In genomic region chr3:61847784-61848462, GRCh38 we compare ENCODE assay signal across 12 cellular contexts.
DNase-seq lines count a peak whose midpoint lies in the region; ATAC-seq, FAIRE-seq and TF ChIP-seq lines count a peak whose summit lies in the region.
"Had no signal": no experiment of that assay in that cellular context is flagged by ENCODE, and none has a peak within 500 bp of the region (broad histone marks: within the 10 kb centered on the region; RNA-seq: fewer than 3 reads in every experiment).

No MANE protein-coding gene starts in this region.

- ATAC-seq in left cardiac atrium (peak; percentile 83 to 92), omental fat pad (ENCODE audit: low FRiP score) (peak; percentile 84), GM18861 (IDR thresholded peaks at IDR 0.05; ENCODE audit: unreplicated experiment) (no peak), GM18505 (IDR thresholded peaks at IDR 0.05; ENCODE audit: unreplicated experiment) (no peak)

- H3K27ac Mint-ChIP-seq in astrocyte (ENCODE audit: unreplicated experiment) (no peak overlapping the region), CD14-positive monocyte (no peak overlapping the region), Calu3 (ENCODE audit: unreplicated experiment) (no peak overlapping the region)

- FAIRE-seq in astrocyte (lab: Jason Lieb, UNC), result no peak

- no peak overlapping the region for H3K4me3 ChIP-seq in astrocyte (ENCODE audit: insufficient read depth, low read depth, low read length)

- H3K27me3 Mint-ChIP-seq in astrocyte (ENCODE audit: low read depth, unreplicated experiment), result no peaks in the 10 kb centered on the region
- peaks cover 0 to 2% (median under 1%) of the 10 kb centered on the region in 3 donors for H3K27me3 Mint-ChIP-seq in CD14-positive monocyte (ENCODE audit: low read depth in 3 of 3)
- no peaks in the 10 kb centered on the region for H3K27me3 Mint-ChIP-seq in Calu3 (ENCODE audit: unreplicated experiment)
- H3K27me3 Mint-ChIP-seq: central memory CD8-positive, alpha-beta T cell had no signal

- H4K20me1 ChIP-seq in astrocyte (ENCODE audit: insufficient read depth, low read length), result peaks cover 16% of the 10 kb centered on the region

- no peak for TF ChIP-seq POLR2A in GM18505 (IDR thresholded peaks at IDR 0.05; ENCODE audit: borderline replicate concordance, extremely low read depth, insufficient read depth, insufficient read length)

- CTCF ChIA-PET in Calu3 (lab: Charles Lee), result no interaction called here

- H3K4me2 ChIP-seq in astrocyte (ENCODE audit: low read length), result peak overlapping the region; percentile 2

- intact Hi-C loops in left cardiac atrium (cut with DNase I) (loop anchor here (5.0 kb wide), 2 partner anchors 36 to 286 kb away; partner anchors contain the start of gene PTPRG (in 2 of the 2)), CD14-positive monocyte (cut with micrococcal nuclease) (no loop called here), Calu3 (cut with micrococcal nuclease; ENCODE audit: unreplicated experiment) (no loop called here)

- no peak overlapping the region for H3K9ac ChIP-seq in astrocyte (ENCODE audit: low read length)

- DNase-seq in AG20443 (ENCODE audit: low spot score) (peak; percentile 53), astrocyte (ENCODE audit: low read depth) (no peak), left cardiac atrium (peak; percentile 77), omental fat pad (ENCODE audit: low spot score) (no peak), CD14-positive monocyte (ENCODE audit: low spot score) (no peak), Calu3 (no peak)
- DNase-seq: activated CD4-positive, alpha-beta T cell treated with anti-CD3 and anti-CD28 coated beads, Interleukin-2, amount 50 U/mL, for 4 hours; KG1; OCI-M1 had no signal

- peaks cover 15% of the 10 kb centered on the region for H3K4me1 Mint-ChIP-seq in astrocyte (ENCODE audit: low read depth, unreplicated experiment)
- no peaks in the 10 kb centered on the region for H3K4me1 Mint-ChIP-seq in CD14-positive monocyte
- no peaks in the 10 kb centered on the region for H3K4me1 Mint-ChIP-seq in Calu3 (ENCODE audit: low read depth, unreplicated experiment)
- H3K4me1 Mint-ChIP-seq: central memory CD8-positive, alpha-beta T cell had no signal

- no peaks in the 10 kb centered on the region for H3K27me3 ChIP-seq in astrocyte (ENCODE audit: insufficient read depth, low read length)

- no peaks in the 10 kb centered on the region for H3K36me3 ChIP-seq in astrocyte (ENCODE audit: insufficient read depth, low read length)

- H3K4me3 Mint-ChIP-seq in astrocyte (ENCODE audit: unreplicated experiment), result no peak overlapping the region
- H3K4me3 Mint-ChIP-seq in CD14-positive monocyte, result no peak overlapping the region
- H3K4me3 Mint-ChIP-seq in Calu3 (ENCODE audit: low read depth, unreplicated experiment), result no peak overlapping the region
- H3K4me3 Mint-ChIP-seq: central memory CD8-positive, alpha-beta T cell had no signal

- H3K9me3 ChIP-seq in astrocyte (ENCODE audit: insufficient read depth, low read depth, low read length), result no peaks in the 10 kb centered on the region

- H3K4me1 ChIP-seq in astrocyte (ENCODE audit: insufficient read depth, low read length), result peaks cover 12% of the 10 kb centered on the region

- H3K27ac ChIP-seq in astrocyte (ENCODE audit: low read depth, low read length), result no peak overlapping the region

- no peak for TF ChIP-seq CTCF in astrocyte (IDR thresholded peaks at IDR 0.05; ENCODE audit: insufficient read depth, low read depth, low read length)
- TF ChIP-seq CTCF in omental fat pad (IDR thresholded peaks at IDR 0.05), result no peak
- no peak for TF ChIP-seq CTCF in CD14-positive monocyte (IDR thresholded peaks at IDR 0.05)
- no peak for TF ChIP-seq CTCF in Calu3 (IDR thresholded peaks at IDR 0.05; ENCODE audit: unreplicated experiment)

- H3K9me3 Mint-ChIP-seq in astrocyte (ENCODE audit: unreplicated experiment), result no peaks in the 10 kb centered on the region
- H3K9me3 Mint-ChIP-seq in CD14-positive monocyte, result peaks cover 0 to 4% (median 0%) of the 10 kb centered on the region in 7 donors
- H3K9me3 Mint-ChIP-seq in Calu3 (ENCODE audit: low read depth, unreplicated experiment), result peaks cover 8% of the 10 kb centered on the region
- H3K9me3 Mint-ChIP-seq: central memory CD8-positive, alpha-beta T cell had no signal

- no peaks in the 10 kb centered on the region for H3K79me2 ChIP-seq in astrocyte (ENCODE audit: insufficient read depth, low read length)

- BruUV-seq in Calu3 (replicated peaks; lab: Mats Ljungman, UMichigan), result no TSS peak

- H2AFZ ChIP-seq in astrocyte (ENCODE audit: low read depth, low read length), result no peak overlapping the region

- H3K36me3 Mint-ChIP-seq in astrocyte (ENCODE audit: low read depth, unreplicated experiment), result no peaks in the 10 kb centered on the region
- H3K36me3 Mint-ChIP-seq in CD14-positive monocyte, result no peaks in the 10 kb centered on the region
- H3K36me3 Mint-ChIP-seq in Calu3 (ENCODE audit: insufficient read depth, unreplicated experiment), result no peaks in the 10 kb centered on the region

Comparison
In these comparisons a context has a peak if more than half of its experiments do, and no peak if none do; other contexts are left out.
1. DNase-seq: peak in AG20443 (single experiment) and left cardiac atrium (single experiment); none in astrocyte (single experiment), omental fat pad (single experiment), CD14-positive monocyte (single experiment) and Calu3 (single experiment).
2. ATAC-seq: peak in left cardiac atrium (2 of 2) and omental fat pad (single experiment); none in GM18861 (single experiment) and GM18505 (single experiment).
3. intact Hi-C loops: an anchor here in left cardiac atrium (5.0 kb wide); none called in CD14-positive monocyte and Calu3.